Comparison of ENCODE assay signal across 14 cellular contexts in the genomic region with DNA sequence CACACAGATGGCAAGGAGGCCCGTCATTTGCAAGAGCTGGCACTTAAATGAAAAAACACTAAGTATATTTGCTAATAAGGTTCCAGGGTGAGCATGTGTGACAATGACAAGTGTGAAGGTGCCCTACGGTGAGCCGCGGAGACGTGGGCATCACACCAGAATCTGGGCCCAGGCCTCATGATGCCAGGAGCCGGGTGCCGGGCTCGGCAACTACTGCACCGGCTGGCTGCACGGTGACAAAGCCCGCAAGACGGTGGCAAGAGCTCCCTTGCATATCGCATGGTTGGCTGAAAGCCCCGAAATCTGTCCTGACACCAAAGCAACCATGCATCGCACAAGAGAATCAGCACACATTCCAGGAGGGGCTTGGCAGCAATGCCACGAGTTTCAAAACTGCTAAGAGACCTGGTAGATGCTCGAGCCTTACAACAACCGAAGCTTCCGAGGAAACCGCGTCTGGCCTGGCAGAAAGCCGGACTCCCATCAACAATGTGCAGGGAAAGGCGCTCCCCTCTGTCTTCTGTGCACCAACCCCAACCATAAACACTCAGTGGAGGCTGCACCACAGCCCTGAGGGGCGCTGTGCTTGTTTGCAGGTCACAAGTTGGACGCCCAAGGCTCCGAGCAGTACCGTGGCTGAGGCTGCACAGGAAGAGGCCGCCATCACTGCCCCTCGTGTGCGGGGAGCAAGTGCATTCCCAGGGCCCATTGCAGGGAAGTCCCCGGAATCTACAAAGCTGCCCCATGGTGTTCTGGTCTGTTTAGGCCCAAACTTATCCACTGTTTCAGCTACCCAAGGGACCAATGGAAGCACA.
DNase-seq lines count a peak whose midpoint lies in the region; ATAC-seq and TF ChIP-seq lines count a peak whose summit lies in the region.
"Had no signal": no experiment of that assay in that cellular context is flagged by ENCODE, and none has a peak within 500 bp of the region (broad histone marks: within the 10 kb centered on the region; RNA-seq: fewer than 3 reads in every experiment).

No MANE protein-coding gene starts in this region.

- ATAC-seq in lower lobe of right lung, result no peak
- ATAC-seq in upper lobe of right lung, result no peak
- no peak for ATAC-seq in GM18867 (IDR thresholded peaks at IDR 0.05; ENCODE audit: unreplicated experiment)

- no peak overlapping the region for H3K4me3 ChIP-seq in H7 (ENCODE audit: insufficient read depth, low read depth, low read length)
- no peak overlapping the region for H3K4me3 ChIP-seq in lower lobe of right lung
- H3K4me3 ChIP-seq in upper lobe of right lung, result no peak overlapping the region
- no peak overlapping the region for H3K4me3 ChIP-seq in OCI-LY7 (ENCODE audit: low read depth, low read length, poor library complexity, severe bottlenecking)

- TF ChIP-seq CTCF in chondrocyte (IDR thresholded peaks at IDR 0.05) (no peak), lower lobe of right lung (IDR thresholded peaks at IDR 0.05) (no peak), upper lobe of right lung (IDR thresholded peaks at IDR 0.05) (no peak), OCI-LY7 (conservative IDR thresholded peaks at IDR 0.05; ENCODE audit: low read length) (no peak)

- intact Hi-C loops in lower lobe of right lung (cut with DNase I), result no loop called here
- intact Hi-C loops in upper lobe of right lung (cut with DNase I), result no loop called here
- intact Hi-C loops in OCI-LY7 (cut with micrococcal nuclease; ENCODE audit: unreplicated experiment), result no loop called here

- H3K27me3 ChIP-seq in H7 (ENCODE audit: control insufficient read depth, insufficient read depth, low read length) (no peaks in the 10 kb centered on the region), lower lobe of right lung (ENCODE audit: low read depth) (no peaks in the 10 kb centered on the region), upper lobe of right lung (no peaks in the 10 kb centered on the region)
- H3K27me3 ChIP-seq: BE2C had no signal

- H3K27me3 Mint-ChIP-seq in chondrocyte (ENCODE audit: low read depth), result peaks cover 26% of the 10 kb centered on the region

- H3K9me3 ChIP-seq in lower lobe of right lung (no peaks in the 10 kb centered on the region), upper lobe of right lung (no peaks in the 10 kb centered on the region), OCI-LY7 (ENCODE audit: low read length) (no peaks in the 10 kb centered on the region)
- H3K9me3 ChIP-seq: BE2C, Caco-2 had no signal

- DNase-seq in H7 (peak; percentile 30), chondrocyte (ENCODE audit: low spot score) (peak; percentile 81), lower lobe of right lung (peak; percentile 25), upper lobe of right lung (peak; percentile 58), OCI-LY7 (ENCODE audit: low spot score) (no peak), amniotic stem cell (lab: John Stamatoyannopoulos, UW) (no peak)
- DNase-seq: ACHN; BE2C; C1 segment of cervical spinal cord; Caco-2; CD4-positive, alpha-beta T cell; GOT3; H9 had no signal

- POLR2A ChIA-PET in OCI-LY7 (lab: Charles Lee), result no interaction called here

- no peaks in the 10 kb centered on the region for H3K79me2 ChIP-seq in OCI-LY7 (ENCODE audit: insufficient read depth, low read depth, low read length)

- H3K4me1 Mint-ChIP-seq in chondrocyte (ENCODE audit: low read depth), result no peaks in the 10 kb centered on the region

- H3K36me3 ChIP-seq in H7 (replicated peaks; ENCODE audit: control insufficient read depth, insufficient read depth, low read length) (no peaks in the 10 kb centered on the region), lower lobe of right lung (no peaks in the 10 kb centered on the region), upper lobe of right lung (no peaks in the 10 kb centered on the region), OCI-LY7 (ENCODE audit: insufficient read depth, low read length) (no peaks in the 10 kb centered on the region)
- H3K36me3 ChIP-seq: BE2C had no signal

- BruUV-seq in OCI-LY7 (replicated peaks; lab: Mats Ljungman, UMichigan), result no TSS peak

- no peak overlapping the region for H2AFZ ChIP-seq in OCI-LY7 (ENCODE audit: low read length)

- H3K4me1 ChIP-seq in lower lobe of right lung (no peaks in the 10 kb centered on the region), upper lobe of right lung (no peaks in the 10 kb centered on the region), OCI-LY7 (ENCODE audit: insufficient read depth, low read length, poor library complexity, severe bottlenecking) (no peaks in the 10 kb centered on the region)

- no peak overlapping the region for H3K27ac Mint-ChIP-seq in chondrocyte (ENCODE audit: unreplicated experiment)
- H3K27ac Mint-ChIP-seq: CD4-positive, alpha-beta T cell had no signal

- no peaks in the 10 kb centered on the region for H3K9me3 Mint-ChIP-seq in chondrocyte (ENCODE audit: low read depth)
- H3K9me3 Mint-ChIP-seq: CD4-positive, alpha-beta T cell; H9 had no signal

- no peak overlapping the region for H3K4me3 Mint-ChIP-seq in chondrocyte (ENCODE audit: unreplicated experiment)
- H3K4me3 Mint-ChIP-seq: CD4-positive, alpha-beta T cell; H9 had no signal

- no peaks in the 10 kb centered on the region for H3K36me3 Mint-ChIP-seq in chondrocyte (ENCODE audit: low read depth)

- no peak overlapping the region for H3K27ac ChIP-seq in lower lobe of right lung
- H3K27ac ChIP-seq in upper lobe of right lung, result no peak overlapping the region
- H3K27ac ChIP-seq in OCI-LY7 (ENCODE audit: low read depth, low read length, poor library complexity, severe bottlenecking), result no peak overlapping the region

- no peak overlapping the region for H3K4me2 ChIP-seq in OCI-LY7 (ENCODE audit: low read length)

- no peaks in the 10 kb centered on the region for H4K20me1 ChIP-seq in OCI-LY7 (ENCODE audit: insufficient read depth, low read length)

- CTCF ChIA-PET in OCI-LY7 (lab: Charles Lee; ENCODE audit: unreplicated experiment), result no interaction called here

- H3K9me2 ChIP-seq in OCI-LY7 (ENCODE audit: insufficient read depth, low read length), result no peaks in the 10 kb centered on the region

Comparison
In these comparisons a context has a peak if more than half of its experiments do, and no peak if none do; other contexts are left out.
1. DNase-seq: peak in H7 (single experiment), chondrocyte (single experiment), lower lobe of right lung (single experiment) and upper lobe of right lung (single experiment); none in OCI-LY7 (single experiment) and amniotic stem cell (single experiment).